Comparison of ENCODE assay signal across 10 cellular contexts in the genomic region with DNA sequence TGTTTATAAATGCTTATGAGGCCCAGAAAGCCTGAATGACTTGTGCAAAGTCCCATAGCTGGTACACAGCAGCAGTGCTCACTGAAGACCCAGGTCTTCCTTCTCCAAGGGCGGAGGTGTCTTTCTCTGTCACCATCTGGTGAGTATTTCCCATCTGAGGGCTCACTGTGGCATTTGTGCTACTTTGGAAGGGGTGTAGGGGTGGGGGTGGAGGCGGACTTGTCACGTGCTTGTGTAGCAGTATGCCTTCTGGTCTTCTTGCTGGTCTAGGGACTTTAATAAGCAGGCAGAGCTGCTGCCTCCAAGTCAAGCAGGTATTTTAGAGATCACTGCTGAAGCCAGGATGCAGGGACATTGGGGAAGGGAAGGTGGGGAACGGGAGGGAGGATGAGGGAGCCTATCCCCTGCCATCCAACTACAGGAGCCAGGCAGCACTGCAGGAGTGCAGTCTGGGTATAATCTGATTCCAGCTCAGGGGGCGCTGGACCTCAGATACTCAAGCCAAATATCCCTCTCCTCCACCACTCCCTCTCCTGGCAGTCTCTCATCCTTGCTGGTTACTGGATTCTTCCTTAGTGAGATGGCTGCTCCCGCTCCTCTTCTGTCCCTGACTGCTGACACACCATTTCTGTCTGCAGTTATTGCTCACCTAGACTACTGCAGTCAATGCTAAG. TPM values are rescaled to one million over a fixed set of nuclear protein-coding genes. Genes with fewer than 3 reads are reported as not detected.
DNase-seq lines count a peak whose midpoint lies in the region; ATAC-seq lines count a peak whose summit lies in the region.
"Had no signal": no experiment of that assay in that cellular context is flagged by ENCODE, and none has a peak within 500 bp of the region (broad histone marks: within the 10 kb centered on the region; RNA-seq: fewer than 3 reads in every experiment).

No MANE protein-coding gene starts in this region.

- POLR2A ChIA-PET in activated CD4-positive, alpha-beta T cell treated with anti-CD3 and anti-CD28 coated beads for 36 hours (lab: Charles Lee), result no interaction called here

- no peaks in the 10 kb centered on the region for H3K36me3 Mint-ChIP-seq in activated CD4-positive, alpha-beta T cell treated with anti-CD3 and anti-CD28 coated beads for 36 hours (ENCODE audit: low read depth)

- no peak overlapping the region for H3K4me3 Mint-ChIP-seq in activated CD4-positive, alpha-beta T cell treated with anti-CD3 and anti-CD28 coated beads for 36 hours

- no peaks in the 10 kb centered on the region for H3K4me1 Mint-ChIP-seq in activated CD4-positive, alpha-beta T cell treated with anti-CD3 and anti-CD28 coated beads for 36 hours

- H3K27me3 Mint-ChIP-seq in activated CD4-positive, alpha-beta T cell treated with anti-CD3 and anti-CD28 coated beads for 36 hours, result peaks cover 48% of the 10 kb centered on the region

- H3K27ac ChIP-seq in iPS DF 6.9 (ENCODE audit: low read length), result no peak overlapping the region
- H3K27ac ChIP-seq in effector memory CD4-positive, alpha-beta T cell (ENCODE audit: insufficient read depth, low read length, poor library complexity, severe bottlenecking), result no peak overlapping the region

- intact Hi-C loops in activated CD4-positive, alpha-beta T cell treated with anti-CD3 and anti-CD28 coated beads for 36 hours (cut with DNase I, micrococcal nuclease), result no loop called here

- H3K4me1 ChIP-seq in iPS DF 6.9 (ENCODE audit: control insufficient read depth, insufficient read depth, low read length), result peaks cover 3% of the 10 kb centered on the region; the same call in 1 of the 2 replicates
- H3K4me1 ChIP-seq in effector memory CD4-positive, alpha-beta T cell (ENCODE audit: control insufficient read depth, insufficient read depth, low read length, poor library complexity, severe bottlenecking), result no peaks in the 10 kb centered on the region

- no peak overlapping the region for H3K4me3 ChIP-seq in iPS DF 6.9 (ENCODE audit: low read length)
- H3K4me3 ChIP-seq in effector memory CD4-positive, alpha-beta T cell (ENCODE audit: insufficient read depth, low read depth, low read length, poor library complexity, severe bottlenecking), result no peak overlapping the region

- DNase-seq in COLO829 (ENCODE audit: low spot score) (peak; percentile 48), HT-29 (ENCODE audit: low spot score) (peak; percentile 77), SK-N-DZ (ENCODE audit: low spot score) (peak; percentile 82), iPS DF 6.9 (ENCODE audit: low read depth, low spot score) (peak; percentile 75), MV-4-11 (lab: John Stamatoyannopoulos, UW) (no peak)
- DNase-seq in activated CD4-positive, alpha-beta T cell treated with anti-CD3 and anti-CD28 coated beads for 36 hours, result no peak
- no peak for DNase-seq in effector memory CD4-positive, alpha-beta T cell
- DNase-seq: KG1, T1000 had no signal

- CTCF ChIA-PET in activated CD4-positive, alpha-beta T cell treated with anti-CD3 and anti-CD28 coated beads for 36 hours (lab: Charles Lee), result no interaction called here

- no peaks in the 10 kb centered on the region for H3K36me3 ChIP-seq in iPS DF 6.9 (ENCODE audit: control insufficient read depth, insufficient read depth, low read length)
- H3K36me3 ChIP-seq in effector memory CD4-positive, alpha-beta T cell (ENCODE audit: control insufficient read depth, insufficient read depth, low read length), result no peaks in the 10 kb centered on the region

- H3K27ac Mint-ChIP-seq in activated CD4-positive, alpha-beta T cell treated with anti-CD3 and anti-CD28 coated beads for 36 hours, result no peak overlapping the region

- H3K9me3 Mint-ChIP-seq in activated CD4-positive, alpha-beta T cell treated with anti-CD3 and anti-CD28 coated beads for 36 hours (ENCODE audit: low read depth), result no peaks in the 10 kb centered on the region

- no peak for ATAC-seq in HG02884 (IDR thresholded peaks at IDR 0.05; ENCODE audit: unreplicated experiment)
- ATAC-seq in activated CD4-positive, alpha-beta T cell treated with anti-CD3 and anti-CD28 coated beads for 36 hours, result no peak

- WGBS in iPS DF 6.9 (ENCODE audit: insufficient coverage, insufficient read length), result no CpG with 5 or more reads among the region's 6 CpGs

- H3K9me3 ChIP-seq in iPS DF 6.9 (ENCODE audit: control insufficient read depth, insufficient read depth, low read length), result no peaks in the 10 kb centered on the region
- H3K9me3 ChIP-seq in effector memory CD4-positive, alpha-beta T cell (ENCODE audit: control insufficient read depth, low read length), result no peaks in the 10 kb centered on the region

- peaks cover 31% of the 10 kb centered on the region for H3K27me3 ChIP-seq in iPS DF 6.9 (ENCODE audit: control insufficient read depth, insufficient read depth, low read length)
- H3K27me3 ChIP-seq in effector memory CD4-positive, alpha-beta T cell (replicated peaks; ENCODE audit: control insufficient read depth, insufficient read depth, low read length, poor library complexity, severe bottlenecking), result no peaks in the 10 kb centered on the region

RNA-seq across cellular contexts. Expression of a gene that starts 3.4 kb away (rescaled TPM):
- 0.08 and 0.52 TPM in 2 replicates for total RNA-seq in HT-29 (2014; rRNA removed; shearing (Covaris generic))
- polyA plus RNA-seq in SK-N-DZ (2014; cell fraction: cytosol; rRNA removed), result 41.3 and 46.3 TPM in 2 replicates
- polyA plus RNA-seq in SK-N-DZ (2014; cell fraction: nucleus; rRNA removed), result 473 and 813 TPM in 2 replicates
- total RNA-seq in activated CD4-positive, alpha-beta T cell treated with anti-CD3 and anti-CD28 coated beads for 36 hours, result not detected

Comparison
In these comparisons a context has a peak if more than half of its experiments do, and no peak if none do; other contexts are left out.
1. DNase-seq: peak in COLO829 (single experiment), HT-29 (single experiment), SK-N-DZ (single experiment) and iPS DF 6.9 (single experiment); none in activated CD4-positive, alpha-beta T cell treated with anti-CD3 and anti-CD28 coated beads for 36 hours (single experiment), MV-4-11 (single experiment) and effector memory CD4-positive, alpha-beta T cell (0 of 3).